8 cellular contexts compared by ENCODE assay signal in the genomic region with DNA sequence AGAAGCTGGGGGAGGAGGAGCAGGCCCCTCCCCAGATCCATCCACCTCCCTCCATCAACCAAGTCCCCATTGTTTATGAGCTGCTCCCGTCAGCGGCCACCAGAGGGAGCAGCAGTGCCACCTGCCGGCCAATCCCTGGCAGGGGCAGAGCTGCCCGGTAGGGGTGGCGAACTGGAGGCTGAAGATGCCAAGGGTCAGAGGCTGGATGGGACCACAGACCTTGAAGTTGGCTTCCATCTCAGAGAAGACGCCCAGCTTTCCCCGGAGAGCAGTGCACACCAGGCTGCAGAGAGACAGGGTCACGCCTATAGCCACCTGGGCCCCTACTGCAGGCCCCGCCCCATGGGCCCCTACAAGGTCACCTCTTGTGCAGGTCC. TPM values are rescaled to one million over a fixed set of nuclear protein-coding genes. Genes with fewer than 3 reads are reported as not detected.
DNase-seq lines count a peak whose midpoint lies in the region; ATAC-seq and TF ChIP-seq lines count a peak whose summit lies in the region.

No MANE protein-coding gene starts in this region.

- TF ChIP-seq POLR2A in lower leg skin (IDR thresholded peaks at IDR 0.05): no peak

- no peaks in the 10 kb centered on the region for H3K9me3 Mint-ChIP-seq in activated CD4-positive, alpha-beta T cell treated with anti-CD3 and anti-CD28 coated beads, Interleukin-2, amount 10 ng/mL, durations not matched to agents 24 days and 14 days

- peaks cover 43% of the 10 kb centered on the region for H3K4me1 Mint-ChIP-seq in activated CD4-positive, alpha-beta T cell treated with anti-CD3 and anti-CD28 coated beads, Interleukin-2, amount 10 ng/mL, durations not matched to agents 24 days and 14 days

- WGBS in lower leg skin, 2 donors: 0 to 22% methylated on average over 5 to 8 of the region's 9 CpGs

- peak overlapping the region; percentile 62 for H3K27ac Mint-ChIP-seq in activated CD4-positive, alpha-beta T cell treated with anti-CD3 and anti-CD28 coated beads, Interleukin-2, amount 10 ng/mL, durations not matched to agents 24 days and 14 days

- peaks cover 28% of the 10 kb centered on the region for H3K36me3 Mint-ChIP-seq in activated CD4-positive, alpha-beta T cell treated with anti-CD3 and anti-CD28 coated beads, Interleukin-2, amount 10 ng/mL, durations not matched to agents 24 days and 14 days (ENCODE audit: low read depth)

- DNase-seq in AG20443 (ENCODE audit: low spot score) (peak; percentile 86), H7 (peak; percentile 98), NCI-H510A treated with DMSO at 0.1 percent for 48 hours (lab: John Stamatoyannopoulos, UW) (peak; percentile 53), coronary artery (ENCODE audit: low spot score) (peak; percentile 84), lower leg skin (ENCODE audit: low spot score in 2 of 2) (peak; percentile 56 to 95)
- peak; percentile 96 for DNase-seq in activated CD4-positive, alpha-beta T cell treated with anti-CD3 and anti-CD28 coated beads, Interleukin-2, amount 10 ng/mL, durations not matched to agents 24 days and 14 days
- peak; percentile 64 for DNase-seq in stimulated activated CD8-positive, alpha-beta memory T cell treated with anti-CD3 and anti-CD28 coated beads, Interleukin-12 subunit alpha, Interleukin-12 subunit beta, amount 100 ng/mL, for 4 hours (ENCODE audit: low read depth)

- TF ChIP-seq CTCF in coronary artery (IDR thresholded peaks at IDR 0.05): peak; percentile 98
- TF ChIP-seq CTCF in lower leg skin (IDR thresholded peaks at IDR 0.05): peak in 1 of 3 donors; percentile 96

- H3K4me3 ChIP-seq in H7 (ENCODE audit: insufficient read depth, low read depth, low read length) (no peak overlapping the region), coronary artery (no peak overlapping the region), lower leg skin (ENCODE audit: low read depth, poor library complexity, severe bottlenecking) (no peak overlapping the region)

- H3K36me3 ChIP-seq in H7 (replicated peaks; ENCODE audit: control insufficient read depth, insufficient read depth, low read length): peaks cover 34% of the 10 kb centered on the region

- no peak for ATAC-seq in GM18517 (IDR thresholded peaks at IDR 0.05; ENCODE audit: unreplicated experiment)

- H3K27ac ChIP-seq in coronary artery: peak overlapping the region in 1 of 2 donors; percentile 23

- peaks cover 7% of the 10 kb centered on the region for H3K27me3 ChIP-seq in H7 (ENCODE audit: control insufficient read depth, insufficient read depth, low read length)

- intact Hi-C loops in activated CD4-positive, alpha-beta T cell treated with anti-CD3 and anti-CD28 coated beads, Interleukin-2, amount 10 ng/mL, durations not matched to agents 24 days and 14 days (cut with micrococcal nuclease): loop anchor here (1.0 kb wide), 1 partner anchor 105 kb away; no protein-coding TSS in a partner anchor
- intact Hi-C loops in lower leg skin (cut with DNase I; ENCODE audit: low total_unique reads): loop anchor here (5.0 kb wide), 1 partner anchor 103 kb away; no protein-coding TSS in a partner anchor

- H3K27me3 Mint-ChIP-seq in activated CD4-positive, alpha-beta T cell treated with anti-CD3 and anti-CD28 coated beads, Interleukin-2, amount 10 ng/mL, durations not matched to agents 24 days and 14 days: no peaks in the 10 kb centered on the region

- H3K4me3 Mint-ChIP-seq in activated CD4-positive, alpha-beta T cell treated with anti-CD3 and anti-CD28 coated beads, Interleukin-2, amount 10 ng/mL, durations not matched to agents 24 days and 14 days: no peak overlapping the region

RNA-seq across cellular contexts. Expression of gene FIBP, which starts 3.6 kb away (rescaled TPM):
- total RNA-seq in H7 (2014; rRNA removed; shearing (Covaris generic)): 113 and 139 TPM in 2 replicates
- total RNA-seq in activated CD4-positive, alpha-beta T cell treated with anti-CD3 and anti-CD28 coated beads, Interleukin-2, amount 10 ng/mL, durations not matched to agents 24 days and 14 days: 91.0 and 95.7 TPM in 2 replicates
- total RNA-seq in lower leg skin: 100 to 1,000 TPM in 2 of 4 donors, 10 to 100 TPM in 2; 69.4 to 103 (median 86.2) TPM

RNA-seq across cellular contexts. Expression of gene CTSW, which starts 5.1 kb away (rescaled TPM):
- not detected in 2 replicates for total RNA-seq in H7 (2014; rRNA removed; shearing (Covaris generic))
- 4.9 and 7.5 TPM in 2 replicates for total RNA-seq in activated CD4-positive, alpha-beta T cell treated with anti-CD3 and anti-CD28 coated beads, Interleukin-2, amount 10 ng/mL, durations not matched to agents 24 days and 14 days
- under 1 TPM in 3 of 4 donors, not detected in 1; 0.29 to 0.55 (median 0.29) TPM for total RNA-seq in lower leg skin

RNA-seq across cellular contexts. Expression of gene CCDC85B, which starts 5.8 kb away (rescaled TPM):
- total RNA-seq in H7 (2014; rRNA removed; shearing (Covaris generic)): 39.2 and 42.4 TPM in 2 replicates
- 62.2 and 62.5 TPM in 2 replicates for total RNA-seq in activated CD4-positive, alpha-beta T cell treated with anti-CD3 and anti-CD28 coated beads, Interleukin-2, amount 10 ng/mL, durations not matched to agents 24 days and 14 days
- total RNA-seq in lower leg skin: 10 to 100 TPM; 44.9 to 61.0 (median 53.1) TPM

RNA-seq across cellular contexts. Expression of gene EFEMP2, which starts 12.1 kb away (rescaled TPM):
- 8.5 and 13.2 TPM in 2 replicates for total RNA-seq in H7 (2014; rRNA removed; shearing (Covaris generic))
- 8.4 and 9.1 TPM in 2 replicates for total RNA-seq in activated CD4-positive, alpha-beta T cell treated with anti-CD3 and anti-CD28 coated beads, Interleukin-2, amount 10 ng/mL, durations not matched to agents 24 days and 14 days
- 10 to 100 TPM; 12.0 to 29.8 (median 16.3) TPM for total RNA-seq in lower leg skin

RNA-seq across cellular contexts. Expression of gene FOSL1, which starts 15.5 kb away (rescaled TPM):
- 0.48 and 1.0 TPM in 2 replicates for total RNA-seq in H7 (2014; rRNA removed; shearing (Covaris generic))
- 32.1 and 32.9 TPM in 2 replicates for total RNA-seq in activated CD4-positive, alpha-beta T cell treated with anti-CD3 and anti-CD28 coated beads, Interleukin-2, amount 10 ng/mL, durations not matched to agents 24 days and 14 days
- 1 to 10 TPM; 2.4 to 7.5 (median 5.3) TPM for total RNA-seq in lower leg skin
